Comparison of ENCODE assay signal across 8 cellular contexts in the genomic region with DNA sequence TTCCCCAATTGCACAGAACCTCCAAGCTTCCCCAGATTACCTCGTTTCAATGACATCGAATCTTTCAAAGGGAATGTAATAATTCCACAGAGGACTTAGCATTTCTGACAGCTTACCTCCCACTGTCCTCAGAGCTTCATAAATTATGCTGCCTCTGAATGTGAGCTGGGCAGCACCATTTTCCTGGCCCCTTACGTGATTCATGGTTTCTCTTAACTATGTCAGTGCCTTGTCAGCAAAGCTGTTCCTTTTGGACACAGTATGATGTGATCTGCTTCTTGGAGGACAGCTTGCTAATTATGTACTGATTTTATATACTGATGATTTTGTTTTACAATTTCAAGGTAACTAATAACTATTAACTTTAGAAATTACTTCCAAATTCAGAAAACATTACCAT. TPM values are rescaled to one million over a fixed set of nuclear protein-coding genes. Genes with fewer than 3 reads are reported as not detected.
A peak's percentile ranks its signal among the peaks of the same experiment; 100 is the strongest.
DNase-seq lines count a peak whose midpoint lies in the region; ATAC-seq and TF ChIP-seq lines count a peak whose summit lies in the region.

No MANE protein-coding gene starts in this region.

- peak overlapping the region; percentile 55 for H3K4me3 ChIP-seq in CD8-positive, alpha-beta T cell (ENCODE audit: low read depth, low read length)
- peak overlapping the region; percentile 51 for H3K4me3 ChIP-seq in naive thymus-derived CD4-positive, alpha-beta T cell (ENCODE audit: low read length)

- H3K4me1 Mint-ChIP-seq in CD8-positive, alpha-beta T cell (ENCODE audit: low read depth), result peaks cover 24% of the 10 kb centered on the region
- H3K4me1 Mint-ChIP-seq in naive thymus-derived CD4-positive, alpha-beta T cell, result peaks cover 9 to 35% (median 29%) of the 10 kb centered on the region in 7 donors
- H3K4me1 Mint-ChIP-seq in WTC11, result peaks cover 15% of the 10 kb centered on the region

- no peaks in the 10 kb centered on the region for H3K9me3 Mint-ChIP-seq in CD8-positive, alpha-beta T cell
- H3K9me3 Mint-ChIP-seq in naive thymus-derived CD4-positive, alpha-beta T cell, result peaks cover 0 to 3% (median 0%) of the 10 kb centered on the region in 11 donors
- no peaks in the 10 kb centered on the region for H3K9me3 Mint-ChIP-seq in WTC11

- no peaks in the 10 kb centered on the region for H3K27me3 ChIP-seq in CD8-positive, alpha-beta T cell (ENCODE audit: insufficient read depth, low read length)
- no peaks in the 10 kb centered on the region for H3K27me3 ChIP-seq in naive thymus-derived CD4-positive, alpha-beta T cell (ENCODE audit: control insufficient read depth in 2 of 2, insufficient read depth in 2 of 2, low read length in 2 of 2)

- no peaks in the 10 kb centered on the region for H3K27me3 Mint-ChIP-seq in CD8-positive, alpha-beta T cell (ENCODE audit: low read depth)
- H3K27me3 Mint-ChIP-seq in naive thymus-derived CD4-positive, alpha-beta T cell, result no peaks in the 10 kb centered on the region
- H3K27me3 Mint-ChIP-seq in WTC11 (ENCODE audit: low read depth), result no peaks in the 10 kb centered on the region; the same call in 1 of the 2 replicates

- no peaks in the 10 kb centered on the region for H3K36me3 ChIP-seq in CD8-positive, alpha-beta T cell (ENCODE audit: insufficient read depth, low read length)
- H3K36me3 ChIP-seq in naive thymus-derived CD4-positive, alpha-beta T cell (ENCODE audit: control insufficient read depth in 2 of 3, insufficient read depth in 3 of 3, low read length in 3 of 3), result no peaks in the 10 kb centered on the region

- H3K36me3 Mint-ChIP-seq in CD8-positive, alpha-beta T cell, result peaks cover 3% of the 10 kb centered on the region
- peaks cover 0 to 4% (median 0%) of the 10 kb centered on the region in 5 donors for H3K36me3 Mint-ChIP-seq in naive thymus-derived CD4-positive, alpha-beta T cell
- H3K36me3 Mint-ChIP-seq in WTC11, result no peaks in the 10 kb centered on the region

- no peak for DNase-seq in CD8-positive, alpha-beta T cell
- DNase-seq in NCI-H226 (peak; percentile 42), dermis blood vessel endothelial cell (peak; percentile 61), OCI-M2 (lab: John Stamatoyannopoulos, UW; ENCODE audit: unreplicated experiment) (no peak), epidermal melanocyte (ENCODE audit: insufficient read length, low spot score) (no peak), WTC11 (ENCODE audit: low spot score) (no peak), NCI-H2081 treated with DMSO at 0.1 percent for 48 hours (lab: John Stamatoyannopoulos, UW) (no peak)
- DNase-seq in naive thymus-derived CD4-positive, alpha-beta T cell, result peak in 2 of 9 donors; percentile 11 to 14

- peak overlapping the region; percentile 89 for H3K4me3 Mint-ChIP-seq in CD8-positive, alpha-beta T cell
- H3K4me3 Mint-ChIP-seq in naive thymus-derived CD4-positive, alpha-beta T cell, result peak overlapping the region; percentile 82 to 92 (median 88)
- no peak overlapping the region for H3K4me3 Mint-ChIP-seq in WTC11

- POLR2A ChIA-PET in CD8-positive, alpha-beta T cell (lab: Charles Lee), result interaction anchor here (0.9 to 5.0 kb wide), 5 partner anchors 9 to 73 kb away, joined by 3 to 32 read pairs (median 10); partner anchors contain the start of gene SSBP2
- POLR2A ChIA-PET in naive thymus-derived CD4-positive, alpha-beta T cell (lab: Charles Lee), result interaction anchor here (0.5 to 4.7 kb wide), 10 partner anchors 17 to 193 kb away, joined by 3 to 23 read pairs (median 4); partner anchors contain the start of genes ATG10 and SSBP2
- POLR2A ChIA-PET in WTC11 (lab: Charles Lee), result no interaction called here

- CTCF ChIA-PET in CD8-positive, alpha-beta T cell (lab: Charles Lee), result interaction anchor here (1.2 kb wide), 1 partner anchor 19 kb away, joined by 5 read pairs; no protein-coding TSS in a partner anchor
- CTCF ChIA-PET in naive thymus-derived CD4-positive, alpha-beta T cell (lab: Charles Lee), result interaction anchor here (0.6 to 1.0 kb wide), 2 partner anchors 28 to 161 kb away, joined by 4 read pairs; partner anchors contain the start of gene SSBP2
- CTCF ChIA-PET in WTC11 (lab: Charles Lee), result interaction anchor here (1.3 to 1.9 kb wide), 2 partner anchors 60 to 353 kb away, joined by 3 to 6 read pairs; no protein-coding TSS in a partner anchor

- intact Hi-C loops in CD8-positive, alpha-beta T cell (cut with DNase I, micrococcal nuclease), result loop anchor here in 1 of 2 experiments (1.0 kb wide), 1 partner anchor 27 kb away; the partner anchor contains the start of gene SSBP2
- intact Hi-C loops in naive thymus-derived CD4-positive, alpha-beta T cell (cut with micrococcal nuclease), result loop anchor here (1.0 to 5.0 kb wide), 5 partner anchors 27 to 73 kb away; partner anchors contain the start of gene SSBP2 (in 2 of the 2)

- ATAC-seq in CD8-positive, alpha-beta T cell, result peak; percentile 29
- ATAC-seq in naive thymus-derived CD4-positive, alpha-beta T cell, result peak; percentile 46
- ATAC-seq in WTC11, result no peak

- no peak for TF ChIP-seq CTCF in CD8-positive, alpha-beta T cell (IDR thresholded peaks at IDR 0.05)
- no peak for TF ChIP-seq CTCF in WTC11 (IDR thresholded peaks at IDR 0.05)

- H3K9me3 ChIP-seq in CD8-positive, alpha-beta T cell (ENCODE audit: low read length), result no peaks in the 10 kb centered on the region
- H3K9me3 ChIP-seq in naive thymus-derived CD4-positive, alpha-beta T cell (ENCODE audit: control insufficient read depth in 2 of 3, low read length in 3 of 3), result no peaks in the 10 kb centered on the region

- peaks cover 16% of the 10 kb centered on the region for H3K4me1 ChIP-seq in CD8-positive, alpha-beta T cell (ENCODE audit: insufficient read depth, low read length)
- peaks cover 5 to 9% of the 10 kb centered on the region in 2 donors for H3K4me1 ChIP-seq in naive thymus-derived CD4-positive, alpha-beta T cell (ENCODE audit: control insufficient read depth in 2 of 2, insufficient read depth in 2 of 2, low read length in 2 of 2)

- H3K27ac Mint-ChIP-seq in CD8-positive, alpha-beta T cell, result peak overlapping the region; percentile 96
- peak overlapping the region; percentile 94 to 100 (median 95) for H3K27ac Mint-ChIP-seq in naive thymus-derived CD4-positive, alpha-beta T cell
- no peak overlapping the region for H3K27ac Mint-ChIP-seq in WTC11

- H3K27ac ChIP-seq in CD8-positive, alpha-beta T cell (ENCODE audit: low read depth, low read length), result peak overlapping the region; percentile 50
- H3K27ac ChIP-seq in naive thymus-derived CD4-positive, alpha-beta T cell (ENCODE audit: low read depth, low read length), result peak overlapping the region; percentile 70

TF ChIP-seq in WTC11, 78 proteins besides CTCF, POLR2A, EP300 and RAD21 (continues in another document):
- no peak for TF ChIP-seq ZBTB21 (CRISPR knock-in tag; IDR thresholded peaks at IDR 0.05; ENCODE audit: borderline replicate concordance)
- TF ChIP-seq ZNF281 (CRISPR knock-in tag; IDR thresholded peaks at IDR 0.05), result no peak
- no peak for TF ChIP-seq TP53 (CRISPR knock-in tag; IDR thresholded peaks at IDR 0.05)
- no peak for TF ChIP-seq NR1H2 (CRISPR knock-in tag; IDR thresholded peaks at IDR 0.05)
- TF ChIP-seq MYBL2 (CRISPR knock-in tag; IDR thresholded peaks at IDR 0.05), result no peak
- no peak for TF ChIP-seq PRRX2 (CRISPR knock-in tag; IDR thresholded peaks at IDR 0.05)
- TF ChIP-seq, protein P1, sequence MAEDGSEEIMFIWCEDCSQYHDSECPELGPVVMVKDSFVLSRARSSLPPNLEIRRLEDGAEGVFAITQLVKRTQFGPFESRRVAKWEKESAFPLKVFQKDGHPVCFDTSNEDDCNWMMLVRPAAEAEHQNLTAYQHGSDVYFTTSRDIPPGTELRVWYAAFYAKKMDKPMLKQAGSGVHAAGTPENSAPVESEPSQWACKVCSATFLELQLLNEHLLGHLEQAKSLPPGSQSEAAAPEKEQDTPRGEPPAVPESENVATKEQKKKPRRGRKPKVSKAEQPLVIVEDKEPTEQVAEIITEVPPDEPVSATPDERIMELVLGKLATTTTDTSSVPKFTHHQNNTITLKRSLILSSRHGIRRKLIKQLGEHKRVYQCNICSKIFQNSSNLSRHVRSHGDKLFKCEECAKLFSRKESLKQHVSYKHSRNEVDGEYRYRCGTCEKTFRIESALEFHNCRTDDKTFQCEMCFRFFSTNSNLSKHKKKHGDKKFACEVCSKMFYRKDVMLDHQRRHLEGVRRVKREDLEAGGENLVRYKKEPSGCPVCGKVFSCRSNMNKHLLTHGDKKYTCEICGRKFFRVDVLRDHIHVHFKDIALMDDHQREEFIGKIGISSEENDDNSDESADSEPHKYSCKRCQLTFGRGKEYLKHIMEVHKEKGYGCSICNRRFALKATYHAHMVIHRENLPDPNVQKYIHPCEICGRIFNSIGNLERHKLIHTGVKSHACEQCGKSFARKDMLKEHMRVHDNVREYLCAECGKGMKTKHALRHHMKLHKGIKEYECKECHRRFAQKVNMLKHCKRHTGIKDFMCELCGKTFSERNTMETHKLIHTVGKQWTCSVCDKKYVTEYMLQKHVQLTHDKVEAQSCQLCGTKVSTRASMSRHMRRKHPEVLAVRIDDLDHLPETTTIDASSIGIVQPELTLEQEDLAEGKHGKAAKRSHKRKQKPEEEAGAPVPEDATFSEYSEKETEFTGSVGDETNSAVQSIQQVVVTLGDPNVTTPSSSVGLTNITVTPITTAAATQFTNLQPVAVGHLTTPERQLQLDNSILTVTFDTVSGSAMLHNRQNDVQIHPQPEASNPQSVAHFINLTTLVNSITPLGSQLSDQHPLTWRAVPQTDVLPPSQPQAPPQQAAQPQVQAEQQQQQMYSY (CRISPR knock-in tag; IDR thresholded peaks at IDR 0.05), result no peak

RNA-seq across cellular contexts. Expression of gene SSBP2, which starts 27.7 kb away (rescaled TPM):
- 10 to 100 TPM; 21.7 to 22.5 TPM for total RNA-seq in CD8-positive, alpha-beta T cell
- total RNA-seq in dermis blood vessel endothelial cell, result 11.7 and 15.5 TPM in 2 replicates
- total RNA-seq in naive thymus-derived CD4-positive, alpha-beta T cell, result 10 to 100 TPM; 36.7 to 73.1 (median 55.9) TPM
- polyA plus RNA-seq in naive thymus-derived CD4-positive, alpha-beta T cell, result 10 to 100 TPM; 87.2 to 99.8 TPM
- total RNA-seq in WTC11 (2021), result 24.9 to 29.7 TPM (median 27.8 TPM) in 3 replicates

Comparison
In these comparisons a context has a peak if more than half of its experiments do, and no peak if none do; other contexts are left out.
1. DNase-seq: peak in NCI-H226 (single experiment) and dermis blood vessel endothelial cell (single experiment); none in CD8-positive, alpha-beta T cell (0 of 7), OCI-M2 (single experiment), epidermal melanocyte (single experiment), WTC11 (single experiment) and NCI-H2081 treated with DMSO at 0.1 percent for 48 hours (single experiment).